8 cellular contexts compared by ENCODE assay signal in the genomic region with DNA sequence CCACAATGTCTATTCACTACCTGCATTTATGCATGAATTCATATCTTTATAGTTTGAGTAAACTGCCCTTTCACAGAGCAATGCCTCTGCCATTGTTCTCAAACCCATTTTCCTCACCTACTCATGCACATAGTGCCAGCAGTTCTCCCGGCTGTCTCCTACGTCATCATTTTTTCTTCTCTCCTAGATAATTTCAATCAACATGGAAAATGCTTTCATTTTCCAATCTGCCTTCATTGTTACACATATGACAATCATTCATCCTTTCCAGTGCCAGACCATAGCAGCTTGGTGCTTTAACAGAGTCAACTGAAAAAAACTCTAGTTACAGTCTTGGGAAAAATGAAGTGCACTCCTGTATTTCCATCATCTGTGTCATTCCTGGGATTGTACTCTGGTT.
"Had no signal": no experiment of that assay in that cellular context is flagged by ENCODE, and none has a peak within 500 bp of the region (broad histone marks: within the 10 kb centered on the region; RNA-seq: fewer than 3 reads in every experiment).

No MANE protein-coding gene starts in this region.

- H3K4me3 ChIP-seq: GM12878 had no signal

- ATAC-seq: GM12878 had no signal

- FAIRE-seq: G401.6, GM12878, GM12891, GM12892, GM18507, GM19239 had no signal

- DNase-seq: GDM1, GF-D8 had no signal
